1 cellular context compared by ENCODE assay signal in the genomic region with DNA sequence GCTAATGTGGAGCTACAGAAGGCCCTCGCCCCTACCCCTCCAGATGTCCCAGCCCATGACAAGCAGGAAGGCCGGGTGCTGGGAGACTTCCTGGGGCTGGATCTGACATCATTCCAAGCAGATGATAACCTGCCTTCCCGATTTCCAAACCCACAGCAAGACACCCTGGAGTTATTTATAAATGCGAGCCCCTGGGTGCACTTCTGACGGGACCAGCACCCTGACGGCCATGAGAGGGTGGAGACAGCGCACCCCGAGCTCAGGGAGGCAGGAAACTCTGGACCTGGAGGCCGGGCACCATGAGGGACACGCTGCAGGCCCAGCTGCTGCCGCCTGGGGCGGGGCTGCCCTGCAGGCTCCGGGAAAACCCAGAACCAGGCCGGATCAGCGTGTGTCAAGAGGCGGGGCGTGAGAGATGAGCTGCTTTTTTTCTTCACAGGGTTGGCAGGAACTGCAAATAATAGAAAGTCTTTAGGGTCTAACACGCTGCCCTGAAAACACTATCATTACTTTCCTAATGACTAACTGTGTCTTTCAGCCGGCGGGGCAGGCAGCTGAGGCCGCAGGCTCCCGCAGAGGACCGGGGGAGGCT.
TF ChIP-seq lines count a peak whose summit lies in the region.

No MANE protein-coding gene starts in this region.

TF ChIP-seq in HEK293, 187 proteins besides CTCF, POLR2A, EP300 and RAD21 (continued from another document):
- TF ChIP-seq ZNF692 (tag by site-specific recombination; IDR thresholded peaks at IDR 0.05), result no peak
- no peak for TF ChIP-seq ZNF24 (tag by site-specific recombination; IDR thresholded peaks at IDR 0.05)
- no peak for TF ChIP-seq GLIS2 (tag by site-specific recombination; IDR thresholded peaks at IDR 0.05)
- 0 out of 2 replicates have a peak, but pooled peaks have one; percentile 13 for TF ChIP-seq KLF8 (tag by site-specific recombination; IDR thresholded peaks at IDR 0.05)
- peak; percentile 27; the same call in 1 of the 2 replicates for TF ChIP-seq ZNF423 (tag by site-specific recombination; IDR thresholded peaks at IDR 0.05)
- TF ChIP-seq ZIC2 (tag by site-specific recombination; IDR thresholded peaks at IDR 0.05), result peak; percentile 95
- TF ChIP-seq, protein P1, sequence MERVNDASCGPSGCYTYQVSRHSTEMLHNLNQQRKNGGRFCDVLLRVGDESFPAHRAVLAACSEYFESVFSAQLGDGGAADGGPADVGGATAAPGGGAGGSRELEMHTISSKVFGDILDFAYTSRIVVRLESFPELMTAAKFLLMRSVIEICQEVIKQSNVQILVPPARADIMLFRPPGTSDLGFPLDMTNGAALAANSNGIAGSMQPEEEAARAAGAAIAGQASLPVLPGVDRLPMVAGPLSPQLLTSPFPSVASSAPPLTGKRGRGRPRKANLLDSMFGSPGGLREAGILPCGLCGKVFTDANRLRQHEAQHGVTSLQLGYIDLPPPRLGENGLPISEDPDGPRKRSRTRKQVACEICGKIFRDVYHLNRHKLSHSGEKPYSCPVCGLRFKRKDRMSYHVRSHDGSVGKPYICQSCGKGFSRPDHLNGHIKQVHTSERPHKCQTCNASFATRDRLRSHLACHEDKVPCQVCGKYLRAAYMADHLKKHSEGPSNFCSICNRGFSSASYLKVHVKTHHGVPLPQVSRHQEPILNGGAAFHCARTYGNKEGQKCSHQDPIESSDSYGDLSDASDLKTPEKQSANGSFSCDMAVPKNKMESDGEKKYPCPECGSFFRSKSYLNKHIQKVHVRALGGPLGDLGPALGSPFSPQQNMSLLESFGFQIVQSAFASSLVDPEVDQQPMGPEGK (tag by site-specific recombination; IDR thresholded peaks at IDR 0.05), result peak; percentile 45; the same call in 1 of the 2 replicates
- peak; percentile 60; the same call in 1 of the 2 replicates for TF ChIP-seq ZNF600 (tag by site-specific recombination; IDR thresholded peaks at IDR 0.05)
- TF ChIP-seq PRDM10 (tag by site-specific recombination; IDR thresholded peaks at IDR 0.05), result no peak
- TF ChIP-seq KLF9 (tag by site-specific recombination; IDR thresholded peaks at IDR 0.05; ENCODE audit: low read depth), result no peak
TF ChIP-seq in HEK293: peak in this region for 11.
